Comparison of ENCODE assay signal across 1 cellular context in genomic region chr1:31723828-31724359, GRCh38.
A peak's percentile ranks its signal among the peaks of the same experiment; 100 is the strongest.
TF ChIP-seq lines count a peak whose summit lies in the region.

No MANE protein-coding gene starts in this region.

TF ChIP-seq in HepG2, 621 proteins besides CTCF, POLR2A, EP300 and RAD21 (continued from another document and continues in another):
- no peak for TF ChIP-seq ZNF280D (CRISPR knock-in tag; IDR thresholded peaks at IDR 0.05)
- TF ChIP-seq ZNF619 (CRISPR knock-in tag; IDR thresholded peaks at IDR 0.05): no peak
- no peak for TF ChIP-seq DZIP1 (CRISPR knock-in tag; IDR thresholded peaks at IDR 0.05)
- no peak for TF ChIP-seq GLMP (CRISPR knock-in tag; IDR thresholded peaks at IDR 0.05; ENCODE audit: borderline replicate concordance)
- no peak for TF ChIP-seq TCF12 (IDR thresholded peaks at IDR 0.05)
- no peak for TF ChIP-seq TCF12 (CRISPR knock-in tag; IDR thresholded peaks at IDR 0.05)
- TF ChIP-seq ZNF225 (CRISPR knock-in tag; IDR thresholded peaks at IDR 0.05): no peak
- no peak for TF ChIP-seq HIC2 (CRISPR knock-in tag; IDR thresholded peaks at IDR 0.05; ENCODE audit: low read depth)
- TF ChIP-seq ARHGAP35 (CRISPR knock-in tag; IDR thresholded peaks at IDR 0.05; ENCODE audit: borderline replicate concordance): no peak
- peak; percentile 86 for TF ChIP-seq SATB2 (CRISPR knock-in tag; IDR thresholded peaks at IDR 0.05)
- TF ChIP-seq ZNF576 (CRISPR knock-in tag; IDR thresholded peaks at IDR 0.05): no peak
- no peak for TF ChIP-seq POGZ (CRISPR knock-in tag; IDR thresholded peaks at IDR 0.05)
- TF ChIP-seq REL (CRISPR knock-in tag; conservative IDR thresholded peaks at IDR 0.05): no peak
- TF ChIP-seq RFXANK (CRISPR knock-in tag; IDR thresholded peaks at IDR 0.05): no peak; the same call in 1 of the 2 replicates
- no peak for TF ChIP-seq PHF21A (CRISPR knock-in tag; IDR thresholded peaks at IDR 0.05)
- no peak for TF ChIP-seq PAX8 (CRISPR knock-in tag; IDR thresholded peaks at IDR 0.05; ENCODE audit: borderline replicate concordance)
- TF ChIP-seq SMAD9 (CRISPR knock-in tag; IDR thresholded peaks at IDR 0.05): no peak
- 0 out of 2 replicates have a peak, but pooled peaks have one; percentile 31 for TF ChIP-seq BCL6 (CRISPR knock-in tag; IDR thresholded peaks at IDR 0.05)
- TF ChIP-seq HNRNPL (IDR thresholded peaks at IDR 0.05; ENCODE audit: low read depth, low read length): no peak
- no peak for TF ChIP-seq HNRNPLL (IDR thresholded peaks at IDR 0.05; ENCODE audit: low read depth, low read length, poor library complexity, severe bottlenecking)
- no peak for TF ChIP-seq HMGXB4 (CRISPR knock-in tag; IDR thresholded peaks at IDR 0.05; ENCODE audit: borderline replicate concordance in 1 of 2, low read depth in 1 of 2)
- 0 out of 2 replicates have a peak, but pooled peaks have one; percentile 54 for TF ChIP-seq ZNF639 (CRISPR knock-in tag; conservative IDR thresholded peaks at IDR 0.05)
- no peak for TF ChIP-seq SMC3 (IDR thresholded peaks at IDR 0.05; ENCODE audit: low read length)
- no peak for TF ChIP-seq ZNF710 (CRISPR knock-in tag; IDR thresholded peaks at IDR 0.05; ENCODE audit: borderline replicate concordance)
- no peak for TF ChIP-seq MAFK (conservative IDR thresholded peaks at IDR 0.05 in 1 of 2, IDR thresholded peaks at IDR 0.05 in 1 of 2; ENCODE audit: low read length in 2 of 2)
- TF ChIP-seq GABPA (IDR thresholded peaks at IDR 0.05; ENCODE audit: low read depth, low read length): no peak
- 0 out of 2 replicates have a peak, but pooled peaks have one; percentile 15 for TF ChIP-seq GABPA (CRISPR knock-in tag; IDR thresholded peaks at IDR 0.05; ENCODE audit: low read depth)
- no peak for TF ChIP-seq HOXA7 (CRISPR knock-in tag; IDR thresholded peaks at IDR 0.05)
- no peak for TF ChIP-seq ZNF451 (CRISPR knock-in tag; IDR thresholded peaks at IDR 0.05)
- no peak for TF ChIP-seq NR0B2 (CRISPR knock-in tag; IDR thresholded peaks at IDR 0.05)
- TF ChIP-seq ZNF570 (CRISPR knock-in tag; IDR thresholded peaks at IDR 0.05; ENCODE audit: borderline replicate concordance): no peak
- TF ChIP-seq PRDM4 (CRISPR knock-in tag; IDR thresholded peaks at IDR 0.05; ENCODE audit: borderline replicate concordance): no peak
- no peak for TF ChIP-seq NRL (CRISPR knock-in tag; IDR thresholded peaks at IDR 0.05; ENCODE audit: borderline replicate concordance)
- peak; percentile 57; the same call in 1 of the 2 replicates for TF ChIP-seq E2F2 (CRISPR knock-in tag; IDR thresholded peaks at IDR 0.05; ENCODE audit: borderline replicate concordance)
- TF ChIP-seq ZNF768 (CRISPR knock-in tag; IDR thresholded peaks at IDR 0.05): no peak
- no peak for TF ChIP-seq MAFF (IDR thresholded peaks at IDR 0.05; ENCODE audit: low read depth, low read length)
- no peak for TF ChIP-seq ZNF772 (CRISPR knock-in tag; IDR thresholded peaks at IDR 0.05)
- no peak for TF ChIP-seq CHD2 (IDR thresholded peaks at IDR 0.05; ENCODE audit: low read depth, low read length)
- TF ChIP-seq AGO1 (IDR thresholded peaks at IDR 0.05; ENCODE audit: low read depth, low read length, poor library complexity, severe bottlenecking): no peak
- TF ChIP-seq CENPT (CRISPR knock-in tag; IDR thresholded peaks at IDR 0.05; ENCODE audit: low read depth): no peak
- TF ChIP-seq NFIC (IDR thresholded peaks at IDR 0.05; ENCODE audit: low read length): no peak
- TF ChIP-seq PHB2 (IDR thresholded peaks at IDR 0.05; ENCODE audit: partially characterized antibody): no peak
- TF ChIP-seq ZNF597 (CRISPR knock-in tag; IDR thresholded peaks at IDR 0.05): no peak
- TF ChIP-seq CBFB (CRISPR knock-in tag; IDR thresholded peaks at IDR 0.05): no peak
